8 cellular contexts compared by ENCODE assay signal in the genomic region with DNA sequence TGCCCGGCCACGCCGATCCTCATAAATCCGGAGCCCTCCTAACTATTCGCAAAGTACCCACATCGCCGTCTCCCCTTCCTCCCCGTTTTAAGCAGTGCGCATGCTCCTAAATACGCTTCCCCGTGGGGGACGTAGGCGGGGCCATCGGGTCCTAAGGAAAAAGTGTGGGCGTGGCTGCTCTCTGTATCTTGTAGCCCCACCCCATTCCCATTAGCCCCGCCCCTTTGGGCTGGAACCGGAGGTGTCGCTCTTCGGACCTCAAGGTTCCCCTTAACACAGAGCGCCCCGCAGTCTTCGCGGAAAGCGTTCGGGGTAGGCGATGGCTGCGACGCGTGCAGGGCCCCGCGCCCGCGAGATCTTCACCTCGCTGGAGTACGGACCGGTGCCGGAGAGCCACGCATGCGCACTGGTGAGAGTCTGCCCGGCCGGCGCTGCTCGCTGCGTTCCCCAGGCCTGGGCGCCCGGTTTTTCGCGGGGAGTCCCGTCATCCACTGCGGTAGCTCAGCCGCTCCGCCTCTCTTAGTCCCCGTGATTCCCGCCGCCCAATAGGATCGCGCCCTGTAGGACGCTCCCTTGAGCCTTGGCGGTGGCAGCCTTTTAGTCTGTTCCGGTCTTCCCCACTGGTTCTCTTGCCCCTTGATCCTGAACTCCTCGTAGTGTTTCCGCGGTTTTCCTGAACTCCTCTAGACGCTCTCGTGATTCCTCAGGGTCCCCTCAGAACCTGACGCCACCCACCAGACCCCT. TPM values are rescaled to one million over a fixed set of nuclear protein-coding genes. Genes with fewer than 3 reads are reported as not detected.
DNase-seq lines count a peak whose midpoint lies in the region; ATAC-seq and TF ChIP-seq lines count a peak whose summit lies in the region.

ALDH16A1 (plus strand) TSS at position 213 of the 744 bp plus-strand sequence; CDS start at position 320, 107 bp downstream.

- peak within 1 kb of the TSS; percentile 60 for H3K4me2 ChIP-seq in trophoblast cell (ENCODE audit: low read length)

- peaks cover 30% of the 10 kb centered on the region for H3K36me3 Mint-ChIP-seq in activated naive CD8-positive, alpha-beta T cell treated with anti-CD3 and anti-CD28 coated beads, Interleukin-2, amount 50 U/mL, for 24 hours (ENCODE audit: low read depth)

- H3K9ac ChIP-seq in trophoblast cell (ENCODE audit: low read length) = peak within 1 kb of the TSS; percentile 73

- intact Hi-C loops in Right ventricle myocardium superior (cut with DNase I) (no loop called here), transverse colon (cut with DNase I; ENCODE audit: low total_unique reads) (no loop called here)

- H2BK5ac ChIP-seq in trophoblast cell (ENCODE audit: low read depth, low read length, poor library complexity) = peak within 1 kb of the TSS; percentile 81

- no peaks in the 10 kb centered on the region for H3K27me3 Mint-ChIP-seq in activated naive CD8-positive, alpha-beta T cell treated with anti-CD3 and anti-CD28 coated beads, Interleukin-2, amount 50 U/mL, for 24 hours

- in situ Hi-C loops in transverse colon (cut with MboI; ENCODE audit: low pct_ligation_motif_present in 1 of 4, low pct_unique_long_range_greater_than_20kb in 1 of 4, low sequenced_read_pairs in 3 of 4) = no loop called here

- WGBS in trophoblast cell (ENCODE audit: extremely low coverage, insufficient coverage, insufficient read length) = no CpG with 5 or more reads among the region's 66 CpGs
- WGBS in transverse colon (ENCODE audit: low coverage in 1 of 2), 2 donors = 1% methylated on average over 59 of the region's 66 CpGs; no CpG with 5 or more reads in 1 of the 2 donors

- no peak within 1 kb of the TSS for H3K23ac ChIP-seq in trophoblast cell (ENCODE audit: low read length)

- peaks cover 9 to 15% of the 10 kb centered on the region in 2 experiments for H3K36me3 ChIP-seq in trophoblast cell (ENCODE audit: control insufficient read depth in 1 of 2, insufficient read depth in 2 of 2, low read length in 2 of 2)
- peaks cover 0 to 13% (median 2%) of the 10 kb centered on the region in 4 donors for H3K36me3 ChIP-seq in transverse colon

- H3K4me3 Mint-ChIP-seq in activated naive CD8-positive, alpha-beta T cell treated with anti-CD3 and anti-CD28 coated beads, Interleukin-2, amount 50 U/mL, for 24 hours = peak within 1 kb of the TSS; percentile 97

- peak; percentile 92 for TF ChIP-seq POLR2A in transverse colon (IDR thresholded peaks at IDR 0.05)

- H3K4me1 Mint-ChIP-seq in activated naive CD8-positive, alpha-beta T cell treated with anti-CD3 and anti-CD28 coated beads, Interleukin-2, amount 50 U/mL, for 24 hours = peaks cover 52% of the 10 kb centered on the region

- H2AK5ac ChIP-seq in trophoblast cell (ENCODE audit: low read length) = peak within 1 kb of the TSS; percentile 78

- H3K4me3 ChIP-seq in GM12865 (ENCODE audit: low read depth, low read length) = peak within 1 kb of the TSS; percentile 94
- peak within 1 kb of the TSS; percentile 85 for H3K4me3 ChIP-seq in trophoblast cell (ENCODE audit: low read depth, low read length)
- peak within 1 kb of the TSS; percentile 51 to 68 (median 54) for H3K4me3 ChIP-seq in transverse colon

- H3K79me2 ChIP-seq in trophoblast cell (ENCODE audit: control insufficient read depth, insufficient read depth, low read length, poor library complexity) = peaks cover 9% of the 10 kb centered on the region

- H3K27ac Mint-ChIP-seq in activated naive CD8-positive, alpha-beta T cell treated with anti-CD3 and anti-CD28 coated beads, Interleukin-2, amount 50 U/mL, for 24 hours = peak within 1 kb of the TSS; percentile 95

- H2AFZ ChIP-seq in trophoblast cell (ENCODE audit: insufficient read depth, low read length, poor library complexity) = peak within 1 kb of the TSS; percentile 84

- no peak for TF ChIP-seq CTCF in GM12865 (IDR thresholded peaks at IDR 0.05; ENCODE audit: insufficient read depth, low read depth, low read length, missing control alignments)
- TF ChIP-seq CTCF in transverse colon (IDR thresholded peaks at IDR 0.05) = no peak

- H3K18ac ChIP-seq in trophoblast cell (ENCODE audit: low read length) = peak within 1 kb of the TSS; percentile 82

- H3K79me1 ChIP-seq in trophoblast cell (ENCODE audit: low read length) = peaks cover 11% of the 10 kb centered on the region

- H3K9me3 ChIP-seq in trophoblast cell (ENCODE audit: insufficient read depth, low read depth, low read length) (no peaks in the 10 kb centered on the region), transverse colon (no peaks in the 10 kb centered on the region)

- DNase-seq in GM12865 (ENCODE audit: low read depth) = peak; percentile 99
- peak; percentile 94 for DNase-seq in NCI-H1417 treated with DMSO at 0.1 percent for 48 hours (lab: John Stamatoyannopoulos, UW)
- DNase-seq in SW480 (ENCODE audit: low spot score) = peak; percentile 99
- peak; percentile 98 for DNase-seq in activated naive CD8-positive, alpha-beta T cell treated with anti-CD3 and anti-CD28 coated beads, Interleukin-2, amount 50 U/mL, for 24 hours
- peak; percentile 99 for DNase-seq in Right ventricle myocardium superior
- peak; percentile 99 for DNase-seq in trophoblast cell
- peak; percentile 98 for DNase-seq in transverse colon

- H3K4ac ChIP-seq in trophoblast cell (ENCODE audit: low read depth, low read length) = peak within 1 kb of the TSS; percentile 90

- H4K91ac ChIP-seq in trophoblast cell (ENCODE audit: low read depth, low read length) = peak within 1 kb of the TSS; percentile 97

- peaks cover 0 to 3% of the 10 kb centered on the region in 2 experiments for H3K4me1 ChIP-seq in trophoblast cell (ENCODE audit: control insufficient read depth in 1 of 2, insufficient read depth in 2 of 2, low read length in 2 of 2)
- H3K4me1 ChIP-seq in transverse colon = peaks cover 7 to 49% (median 15%) of the 10 kb centered on the region in 4 donors

- H2BK120ac ChIP-seq in trophoblast cell (ENCODE audit: insufficient read depth, low read length, poor library complexity) = peak within 1 kb of the TSS; percentile 73

- no peak within 1 kb of the TSS for H2BK12ac ChIP-seq in trophoblast cell (ENCODE audit: low read length)

- ATAC-seq in HG02763 (IDR thresholded peaks at IDR 0.05; ENCODE audit: unreplicated experiment) (peak; percentile 85), Right ventricle myocardium superior (ENCODE audit: poor library complexity) (peak; percentile 92)
- peak; percentile 93 for ATAC-seq in activated naive CD8-positive, alpha-beta T cell treated with anti-CD3 and anti-CD28 coated beads, Interleukin-2, amount 50 U/mL, for 24 hours

- H3K27me3 ChIP-seq in trophoblast cell (ENCODE audit: insufficient read depth, low read length) (no peaks in the 10 kb centered on the region), transverse colon (no peaks in the 10 kb centered on the region)

- H3K27ac ChIP-seq in trophoblast cell (ENCODE audit: low read depth, low read length) (peak within 1 kb of the TSS; percentile 97), transverse colon (peak within 1 kb of the TSS; percentile 95 to 100 (median 96))

- peak within 1 kb of the TSS; percentile 95 for H4K8ac ChIP-seq in trophoblast cell (ENCODE audit: low read depth, low read length)

- peak within 1 kb of the TSS; percentile 95 for H3K14ac ChIP-seq in trophoblast cell (ENCODE audit: low read length)

- peak within 1 kb of the TSS; percentile 92 for H4K12ac ChIP-seq in trophoblast cell (ENCODE audit: low read depth, low read length)

- TF ChIP-seq EP300 in transverse colon (IDR thresholded peaks at IDR 0.05; ENCODE audit: low read depth) = no peak

- H3K9me3 Mint-ChIP-seq in activated naive CD8-positive, alpha-beta T cell treated with anti-CD3 and anti-CD28 coated beads, Interleukin-2, amount 50 U/mL, for 24 hours = no peaks in the 10 kb centered on the region

RNA-seq across cellular contexts. Expression of gene ALDH16A1, which starts in this region (rescaled TPM):
- 10.8 TPM for total RNA-seq in Right ventricle myocardium superior
- polyA plus RNA-seq in trophoblast cell (2013) = 14.8 and 16.7 TPM in 2 replicates
- 100 to 1,000 TPM in 1 of 4 donors, 10 to 100 TPM in 3; 24.3 to 465 (median 43.1) TPM for total RNA-seq in transverse colon

Comparison
In these comparisons a context has a peak if more than half of its experiments do, and no peak if none do; other contexts are left out.
1. Peak in every context shown above with its lines: DNase-seq, ATAC-seq, H3K4me3 ChIP-seq and H3K27ac ChIP-seq.